10 cellular contexts compared by ENCODE assay signal in the genomic region with DNA sequence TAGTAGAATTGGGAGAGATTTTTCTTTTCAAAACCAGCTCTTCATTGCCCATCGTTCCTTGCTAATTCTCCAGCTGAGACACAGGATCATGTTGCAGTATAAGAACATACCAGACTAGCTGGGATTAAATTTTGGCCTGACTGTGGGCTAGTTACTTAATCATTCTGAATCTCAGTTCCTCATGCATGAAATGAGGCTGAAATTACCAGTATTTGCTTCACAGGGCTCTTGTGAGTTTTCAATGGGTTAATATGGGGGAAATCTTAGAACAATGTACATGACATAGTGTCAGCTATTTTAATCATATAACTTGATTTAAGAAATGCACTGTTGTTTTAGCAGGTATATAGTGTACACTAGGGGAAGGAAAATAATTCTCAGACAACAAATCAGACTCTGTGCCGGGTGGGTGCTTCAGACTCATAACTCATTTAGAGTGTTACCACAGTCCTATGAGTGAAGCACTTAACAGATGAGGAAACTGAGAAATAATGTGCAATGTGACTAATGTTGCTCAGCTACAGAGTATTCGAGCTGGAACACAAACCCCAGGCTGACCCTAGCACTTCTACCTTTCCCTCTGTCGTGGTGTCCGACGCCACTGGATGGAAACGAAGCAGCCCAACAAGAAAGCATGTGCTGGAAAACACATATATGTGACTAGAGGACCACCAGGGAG.
DNase-seq lines count a peak whose midpoint lies in the region; ATAC-seq and TF ChIP-seq lines count a peak whose summit lies in the region.
"Had no signal": no experiment of that assay in that cellular context is flagged by ENCODE, and none has a peak within 500 bp of the region (broad histone marks: within the 10 kb centered on the region; RNA-seq: fewer than 3 reads in every experiment).

No MANE protein-coding gene starts in this region.

- DNase-seq in GM12865 (ENCODE audit: low read depth) (peak; percentile 80), caudate nucleus (lab: John Stamatoyannopoulos, UW) (no peak), WTC11 (ENCODE audit: low spot score) (no peak), progenitor cell of endocrine pancreas (ENCODE audit: low spot score, unreplicated experiment) (no peak), HPDE6-E6E7 (ENCODE audit: extremely low spot score) (no peak), substantia nigra (lab: John Stamatoyannopoulos, UW) (no peak)

- peaks cover 4% of the 10 kb centered on the region for H3K9me3 Mint-ChIP-seq in WTC11
- no peaks in the 10 kb centered on the region for H3K9me3 Mint-ChIP-seq in progenitor cell of endocrine pancreas (ENCODE audit: low read depth)

- H3K27ac ChIP-seq in caudate nucleus (ENCODE audit: low read depth, low read length) (peak overlapping the region; percentile 22), substantia nigra (ENCODE audit: low read depth, low read length, poor library complexity, severe bottlenecking) (no peak overlapping the region)

- peak overlapping the region; percentile 4 for H3K4me3 ChIP-seq in GM12865 (ENCODE audit: low read depth, low read length)
- H3K4me3 ChIP-seq: esophagus muscularis mucosa, tibial nerve had no signal

- H3K36me3 Mint-ChIP-seq in WTC11 (no peaks in the 10 kb centered on the region), progenitor cell of endocrine pancreas (ENCODE audit: insufficient read depth) (no peaks in the 10 kb centered on the region)

- no peak for TF ChIP-seq CTCF in GM12865 (IDR thresholded peaks at IDR 0.05; ENCODE audit: insufficient read depth, low read depth, low read length, missing control alignments)
- TF ChIP-seq CTCF in WTC11 (IDR thresholded peaks at IDR 0.05): no peak
- no peak for TF ChIP-seq CTCF in progenitor cell of endocrine pancreas (IDR thresholded peaks at IDR 0.05; ENCODE audit: unreplicated experiment)

- H3K4me1 Mint-ChIP-seq in WTC11: peaks cover 3% of the 10 kb centered on the region; the same call in 1 of the 2 replicates
- H3K4me1 Mint-ChIP-seq in progenitor cell of endocrine pancreas (ENCODE audit: low read depth): no peaks in the 10 kb centered on the region

- H3K27ac Mint-ChIP-seq in WTC11 (no peak overlapping the region), progenitor cell of endocrine pancreas (no peak overlapping the region)

- H3K4me3 Mint-ChIP-seq in WTC11 (no peak overlapping the region), progenitor cell of endocrine pancreas (ENCODE audit: low read depth) (no peak overlapping the region)

- POLR2A ChIA-PET in WTC11 (lab: Charles Lee): no interaction called here

- peak; percentile 40 for ATAC-seq in GM19463 (IDR thresholded peaks at IDR 0.05; ENCODE audit: unreplicated experiment)
- ATAC-seq in HG03175 (IDR thresholded peaks at IDR 0.05; ENCODE audit: unreplicated experiment): peak; percentile 64
- ATAC-seq in WTC11: no peak

- CTCF ChIA-PET in WTC11 (lab: Charles Lee): interaction anchor here (2.0 kb wide), 1 partner anchor 50 kb away, joined by 5 read pairs; no protein-coding TSS in a partner anchor

- H3K27me3 Mint-ChIP-seq in WTC11 (ENCODE audit: low read depth) (no peaks in the 10 kb centered on the region), progenitor cell of endocrine pancreas (peaks cover under 1% of the 10 kb centered on the region)

TF ChIP-seq in WTC11, 78 proteins besides CTCF, POLR2A, EP300 and RAD21 (continues in another document):
- TF ChIP-seq CREB1 (CRISPR knock-in tag; IDR thresholded peaks at IDR 0.05): no peak
- TF ChIP-seq, protein P1, sequence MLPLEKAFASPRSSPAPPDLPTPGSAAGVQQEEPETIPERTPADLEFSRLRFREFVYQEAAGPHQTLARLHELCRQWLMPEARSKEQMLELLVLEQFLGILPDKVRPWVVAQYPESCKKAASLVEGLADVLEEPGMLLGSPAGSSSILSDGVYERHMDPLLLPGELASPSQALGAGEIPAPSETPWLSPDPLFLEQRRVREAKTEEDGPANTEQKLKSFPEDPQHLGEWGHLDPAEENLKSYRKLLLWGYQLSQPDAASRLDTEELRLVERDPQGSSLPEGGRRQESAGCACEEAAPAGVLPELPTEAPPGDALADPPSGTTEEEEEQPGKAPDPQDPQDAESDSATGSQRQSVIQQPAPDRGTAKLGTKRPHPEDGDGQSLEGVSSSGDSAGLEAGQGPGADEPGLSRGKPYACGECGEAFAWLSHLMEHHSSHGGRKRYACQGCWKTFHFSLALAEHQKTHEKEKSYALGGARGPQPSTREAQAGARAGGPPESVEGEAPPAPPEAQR (CRISPR knock-in tag; IDR thresholded peaks at IDR 0.05): no peak
- TF ChIP-seq, protein P2, sequence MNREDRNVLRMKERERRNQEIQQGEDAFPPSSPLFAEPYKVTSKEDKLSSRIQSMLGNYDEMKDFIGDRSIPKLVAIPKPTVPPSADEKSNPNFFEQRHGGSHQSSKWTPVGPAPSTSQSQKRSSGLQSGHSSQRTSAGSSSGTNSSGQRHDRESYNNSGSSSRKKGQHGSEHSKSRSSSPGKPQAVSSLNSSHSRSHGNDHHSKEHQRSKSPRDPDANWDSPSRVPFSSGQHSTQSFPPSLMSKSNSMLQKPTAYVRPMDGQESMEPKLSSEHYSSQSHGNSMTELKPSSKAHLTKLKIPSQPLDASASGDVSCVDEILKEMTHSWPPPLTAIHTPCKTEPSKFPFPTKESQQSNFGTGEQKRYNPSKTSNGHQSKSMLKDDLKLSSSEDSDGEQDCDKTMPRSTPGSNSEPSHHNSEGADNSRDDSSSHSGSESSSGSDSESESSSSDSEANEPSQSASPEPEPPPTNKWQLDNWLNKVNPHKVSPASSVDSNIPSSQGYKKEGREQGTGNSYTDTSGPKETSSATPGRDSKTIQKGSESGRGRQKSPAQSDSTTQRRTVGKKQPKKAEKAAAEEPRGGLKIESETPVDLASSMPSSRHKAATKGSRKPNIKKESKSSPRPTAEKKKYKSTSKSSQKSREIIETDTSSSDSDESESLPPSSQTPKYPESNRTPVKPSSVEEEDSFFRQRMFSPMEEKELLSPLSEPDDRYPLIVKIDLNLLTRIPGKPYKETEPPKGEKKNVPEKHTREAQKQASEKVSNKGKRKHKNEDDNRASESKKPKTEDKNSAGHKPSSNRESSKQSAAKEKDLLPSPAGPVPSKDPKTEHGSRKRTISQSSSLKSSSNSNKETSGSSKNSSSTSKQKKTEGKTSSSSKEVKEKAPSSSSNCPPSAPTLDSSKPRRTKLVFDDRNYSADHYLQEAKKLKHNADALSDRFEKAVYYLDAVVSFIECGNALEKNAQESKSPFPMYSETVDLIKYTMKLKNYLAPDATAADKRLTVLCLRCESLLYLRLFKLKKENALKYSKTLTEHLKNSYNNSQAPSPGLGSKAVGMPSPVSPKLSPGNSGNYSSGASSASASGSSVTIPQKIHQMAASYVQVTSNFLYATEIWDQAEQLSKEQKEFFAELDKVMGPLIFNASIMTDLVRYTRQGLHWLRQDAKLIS (CRISPR knock-in tag; IDR thresholded peaks at IDR 0.05; ENCODE audit: borderline replicate concordance): no peak
- TF ChIP-seq, protein P3, sequence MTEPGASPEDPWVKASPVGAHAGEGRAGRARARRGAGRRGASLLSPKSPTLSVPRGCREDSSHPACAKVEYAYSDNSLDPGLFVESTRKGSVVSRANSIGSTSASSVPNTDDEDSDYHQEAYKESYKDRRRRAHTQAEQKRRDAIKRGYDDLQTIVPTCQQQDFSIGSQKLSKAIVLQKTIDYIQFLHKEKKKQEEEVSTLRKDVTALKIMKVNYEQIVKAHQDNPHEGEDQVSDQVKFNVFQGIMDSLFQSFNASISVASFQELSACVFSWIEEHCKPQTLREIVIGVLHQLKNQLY (CRISPR knock-in tag; IDR thresholded peaks at IDR 0.05): no peak
- TF ChIP-seq ZBTB21 (CRISPR knock-in tag; IDR thresholded peaks at IDR 0.05; ENCODE audit: borderline replicate concordance): no peak
- TF ChIP-seq, protein P4, sequence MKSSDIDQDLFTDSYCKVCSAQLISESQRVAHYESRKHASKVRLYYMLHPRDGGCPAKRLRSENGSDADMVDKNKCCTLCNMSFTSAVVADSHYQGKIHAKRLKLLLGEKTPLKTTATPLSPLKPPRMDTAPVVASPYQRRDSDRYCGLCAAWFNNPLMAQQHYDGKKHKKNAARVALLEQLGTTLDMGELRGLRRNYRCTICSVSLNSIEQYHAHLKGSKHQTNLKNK (CRISPR knock-in tag; IDR thresholded peaks at IDR 0.05): no peak
- TF ChIP-seq, protein P5, sequence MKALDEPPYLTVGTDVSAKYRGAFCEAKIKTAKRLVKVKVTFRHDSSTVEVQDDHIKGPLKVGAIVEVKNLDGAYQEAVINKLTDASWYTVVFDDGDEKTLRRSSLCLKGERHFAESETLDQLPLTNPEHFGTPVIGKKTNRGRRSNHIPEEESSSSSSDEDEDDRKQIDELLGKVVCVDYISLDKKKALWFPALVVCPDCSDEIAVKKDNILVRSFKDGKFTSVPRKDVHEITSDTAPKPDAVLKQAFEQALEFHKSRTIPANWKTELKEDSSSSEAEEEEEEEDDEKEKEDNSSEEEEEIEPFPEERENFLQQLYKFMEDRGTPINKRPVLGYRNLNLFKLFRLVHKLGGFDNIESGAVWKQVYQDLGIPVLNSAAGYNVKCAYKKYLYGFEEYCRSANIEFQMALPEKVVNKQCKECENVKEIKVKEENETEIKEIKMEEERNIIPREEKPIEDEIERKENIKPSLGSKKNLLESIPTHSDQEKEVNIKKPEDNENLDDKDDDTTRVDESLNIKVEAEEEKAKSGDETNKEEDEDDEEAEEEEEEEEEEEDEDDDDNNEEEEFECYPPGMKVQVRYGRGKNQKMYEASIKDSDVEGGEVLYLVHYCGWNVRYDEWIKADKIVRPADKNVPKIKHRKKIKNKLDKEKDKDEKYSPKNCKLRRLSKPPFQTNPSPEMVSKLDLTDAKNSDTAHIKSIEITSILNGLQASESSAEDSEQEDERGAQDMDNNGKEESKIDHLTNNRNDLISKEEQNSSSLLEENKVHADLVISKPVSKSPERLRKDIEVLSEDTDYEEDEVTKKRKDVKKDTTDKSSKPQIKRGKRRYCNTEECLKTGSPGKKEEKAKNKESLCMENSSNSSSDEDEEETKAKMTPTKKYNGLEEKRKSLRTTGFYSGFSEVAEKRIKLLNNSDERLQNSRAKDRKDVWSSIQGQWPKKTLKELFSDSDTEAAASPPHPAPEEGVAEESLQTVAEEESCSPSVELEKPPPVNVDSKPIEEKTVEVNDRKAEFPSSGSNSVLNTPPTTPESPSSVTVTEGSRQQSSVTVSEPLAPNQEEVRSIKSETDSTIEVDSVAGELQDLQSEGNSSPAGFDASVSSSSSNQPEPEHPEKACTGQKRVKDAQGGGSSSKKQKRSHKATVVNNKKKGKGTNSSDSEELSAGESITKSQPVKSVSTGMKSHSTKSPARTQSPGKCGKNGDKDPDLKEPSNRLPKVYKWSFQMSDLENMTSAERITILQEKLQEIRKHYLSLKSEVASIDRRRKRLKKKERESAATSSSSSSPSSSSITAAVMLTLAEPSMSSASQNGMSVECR (CRISPR knock-in tag; IDR thresholded peaks at IDR 0.05; ENCODE audit: borderline replicate concordance): no peak
- TF ChIP-seq JUN (CRISPR knock-in tag; IDR thresholded peaks at IDR 0.05): no peak
- no peak for TF ChIP-seq CREM (CRISPR knock-in tag; IDR thresholded peaks at IDR 0.05)
